Comparison of ENCODE assay signal across 17 cellular contexts in genomic region chr17:56577190-56577589, GRCh38.
"Had no signal": no experiment of that assay in that cellular context is flagged by ENCODE, and none has a peak within 500 bp of the region (broad histone marks: within the 10 kb centered on the region; RNA-seq: fewer than 3 reads in every experiment).

No MANE protein-coding gene starts in this region.

- H3K9me3 Mint-ChIP-seq: activated naive CD8-positive, alpha-beta T cell treated with anti-CD3 and anti-CD28 coated beads for 36 hours; activated T-helper 17 cell treated with anti-CD3 and anti-CD28 coated beads, Interleukin-2, amount 50 U/mL, for 72 hours had no signal

- H3K4me3 ChIP-seq: pancreas, testis had no signal

- H3K36me3 ChIP-seq: pancreas, WERI-Rb-1 had no signal

- H3K27ac ChIP-seq: pancreas, testis, WERI-Rb-1 had no signal

- H3K27ac Mint-ChIP-seq: activated naive CD8-positive, alpha-beta T cell treated with anti-CD3 and anti-CD28 coated beads for 36 hours; activated T-cell treated with anti-CD3 and anti-CD28 coated beads, Interleukin-2, amount 50 U/mL, for 24 hours; activated T-helper 17 cell treated with anti-CD3 and anti-CD28 coated beads, Interleukin-2, amount 50 U/mL, for 72 hours; T-cell had no signal

- H3K4me1 Mint-ChIP-seq: activated naive CD8-positive, alpha-beta T cell treated with anti-CD3 and anti-CD28 coated beads for 36 hours; activated T-helper 17 cell treated with anti-CD3 and anti-CD28 coated beads, Interleukin-2, amount 50 U/mL, for 72 hours; T-cell had no signal

- H3K9me3 ChIP-seq: pancreas, testis had no signal

- H3K4me3 Mint-ChIP-seq: activated naive CD8-positive, alpha-beta T cell treated with anti-CD3 and anti-CD28 coated beads for 36 hours; activated T-cell treated with anti-CD3 and anti-CD28 coated beads, Interleukin-2, amount 50 U/mL, for 24 hours; activated T-helper 17 cell treated with anti-CD3 and anti-CD28 coated beads, Interleukin-2, amount 50 U/mL, for 72 hours; T-cell had no signal

- H3K36me3 Mint-ChIP-seq: activated naive CD8-positive, alpha-beta T cell treated with anti-CD3 and anti-CD28 coated beads for 36 hours; T-cell had no signal

- H3K4me1 ChIP-seq: pancreas, testis had no signal

- DNase-seq: activated CD4-positive, alpha-beta T cell treated with anti-CD3 and anti-CD28 coated beads for 1 hour; activated CD8-positive, alpha-beta memory T cell treated with anti-CD3 and anti-CD28 coated beads, Interleukin-2, amount 50 U/mL, for 4 hours; activated naive CD8-positive, alpha-beta T cell treated with anti-CD3 and anti-CD28 coated beads for 36 hours; activated T-cell treated with anti-CD3 and anti-CD28 coated beads, Interleukin-2, amount 50 U/mL, for 24 hours; amniotic stem cell; cortex of kidney; effector CD4-positive, alpha-beta T cell; pancreas; SHP77 treated with DMSO at 0.1 percent for 48 hours; stimulated activated CD4-positive, alpha-beta T cell treated with anti-CD3 and anti-CD28 coated beads, Interleukin-2, amount 100 ng/mL, for 48 hours; stimulated activated naive CD4-positive, alpha-beta T cell; T-cell; testis; trophoblast cell; WERI-Rb-1 had no signal

- ATAC-seq: activated T-helper 17 cell treated with anti-CD3 and anti-CD28 coated beads, Interleukin-2, amount 50 U/mL, for 72 hours; pancreas; SK-N-SH treated with all-trans-retinoic acid at 6 μM for 48 hours; T-cell had no signal

- H3K27me3 ChIP-seq: pancreas, testis had no signal
